In the genomic region with DNA sequence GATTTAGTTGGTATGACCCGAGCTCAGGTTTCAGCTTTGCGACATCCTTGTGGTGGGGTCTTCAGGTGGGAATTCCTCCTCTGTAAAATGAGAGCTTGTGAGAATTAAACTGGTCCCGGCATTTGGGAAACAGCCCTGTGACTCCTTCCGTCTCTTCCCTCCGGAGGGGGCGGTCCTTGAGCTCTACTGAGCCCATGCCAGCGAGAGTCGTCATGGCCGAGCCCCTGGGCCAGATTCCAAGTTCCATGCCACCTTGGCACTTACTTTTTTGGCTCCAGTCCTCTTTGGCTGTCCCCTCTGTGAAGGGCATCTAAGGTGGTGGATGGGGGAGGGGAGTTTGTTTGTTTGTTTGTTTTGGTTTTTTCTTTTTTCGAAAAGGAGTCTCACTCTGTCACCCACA, we compare ENCODE assay signal across 13 cellular contexts. TPM values are rescaled to one million over a fixed set of nuclear protein-coding genes. Genes with fewer than 3 reads are reported as not detected.
A peak's percentile ranks its signal among the peaks of the same experiment; 100 is the strongest.
DNase-seq lines count a peak whose midpoint lies in the region; ATAC-seq and TF ChIP-seq lines count a peak whose summit lies in the region.
"Had no signal": no experiment of that assay in that cellular context is flagged by ENCODE, and none has a peak within 500 bp of the region (broad histone marks: within the 10 kb centered on the region; RNA-seq: fewer than 3 reads in every experiment).

No MANE protein-coding gene starts in this region.

- ATAC-seq in HG03045 (IDR thresholded peaks at IDR 0.05; ENCODE audit: unreplicated experiment) (no peak), HG02870 (IDR thresholded peaks at IDR 0.05; ENCODE audit: unreplicated experiment) (no peak)
- ATAC-seq: activated T-cell treated with anti-CD3 and anti-CD28 coated beads, Interleukin-2, amount 50 U/mL, for 72 hours had no signal

- peaks cover 0 to 10% (median 5%) of the 10 kb centered on the region in 5 experiments for H3K9me3 Mint-ChIP-seq in brain
- H3K9me3 Mint-ChIP-seq: immature natural killer cell, nephron had no signal

- peaks cover 22 to 44% (median 37%) of the 10 kb centered on the region in 4 donors for H3K4me1 ChIP-seq in stomach

- no peaks in the 10 kb centered on the region for H3K27me3 ChIP-seq in stomach

- TF ChIP-seq CTCF in brain (conservative IDR thresholded peaks at IDR 0.05) (no peak), stomach (IDR thresholded peaks at IDR 0.05) (no peak)

- peak overlapping the region in 1 of 5 experiments; percentile 47 for H3K4me3 Mint-ChIP-seq in brain
- H3K4me3 Mint-ChIP-seq: activated T-cell treated with anti-CD3 and anti-CD28 coated beads, Interleukin-2, amount 50 U/mL, for 72 hours; CD14-positive monocyte; immature natural killer cell; nephron had no signal

- no peak for TF ChIP-seq POLR2A in stomach (IDR thresholded peaks at IDR 0.05)

- H3K36me3 ChIP-seq in stomach, result peaks cover 0 to 3% (median 0%) of the 10 kb centered on the region in 4 donors

- H3K9me3 ChIP-seq in stomach, result no peaks in the 10 kb centered on the region

- peaks cover 60% of the 10 kb centered on the region for H3K36me3 Mint-ChIP-seq in brain
- H3K36me3 Mint-ChIP-seq: CD14-positive monocyte, immature natural killer cell had no signal

- peak overlapping the region in 1 of 4 donors; percentile 24 for H3K4me3 ChIP-seq in stomach

- DNase-seq in M059J (ENCODE audit: low read depth) (peak; percentile 35), kidney tubule cell (ENCODE audit: low spot score) (peak; percentile 65), stomach (peak; percentile 88), NCI-H526 (lab: John Stamatoyannopoulos, UW) (no peak), NCI-H82 (lab: John Stamatoyannopoulos, UW) (no peak)
- DNase-seq: activated T-cell treated with anti-CD3 and anti-CD28 coated beads, Interleukin-2, amount 50 U/mL, for 72 hours; immature natural killer cell; MM.1S had no signal

- peak overlapping the region; percentile 70 to 86 (median 77) for H3K27ac ChIP-seq in stomach

- peak; percentile 69 for TF ChIP-seq EP300 in stomach (IDR thresholded peaks at IDR 0.05)

- intact Hi-C loops in stomach (cut with DNase I; ENCODE audit: low total_unique reads), result no loop called here

- peak overlapping the region; percentile 70 to 94 (median 89) for H3K27ac Mint-ChIP-seq in brain
- H3K27ac Mint-ChIP-seq: activated T-cell treated with anti-CD3 and anti-CD28 coated beads, Interleukin-2, amount 50 U/mL, for 72 hours; immature natural killer cell had no signal

- WGBS in stomach, 5 donors, result 30 to 48% (median 34%) methylated on average over 10 of the region's 10 CpGs

- H3K4me1 Mint-ChIP-seq in brain, result peaks cover 46% of the 10 kb centered on the region
- H3K4me1 Mint-ChIP-seq: CD14-positive monocyte, immature natural killer cell had no signal

- no peaks in the 10 kb centered on the region for H3K27me3 Mint-ChIP-seq in brain

RNA-seq across cellular contexts. Expression of gene GTF2IRD1, which starts 47.6 kb away (rescaled TPM):
- 7.3 and 16.9 TPM in 2 replicates for total RNA-seq in M059J (2014; rRNA removed; shearing (Covaris generic))
- polyA plus RNA-seq in brain (ENCODE audit: insufficient read depth, low read depth, low replicate concordance) (33.6 TPM), stomach (10 to 100 TPM in 1 of 3 donors, 1 to 10 TPM in 2; 8.0 to 41.1 (median 8.4) TPM)
- 10 to 100 TPM in 4 of 5 donors, 1 to 10 TPM in 1; 9.3 to 40.8 (median 19.6) TPM for total RNA-seq in stomach
- polyA plus RNA-seq: CD14-positive monocyte, immature natural killer cell had no signal

Comparison
In these comparisons a context has a peak if more than half of its experiments do, and no peak if none do; other contexts are left out.
1. DNase-seq: peak in M059J (single experiment), kidney tubule cell (single experiment) and stomach (single experiment); none in NCI-H526 (0 of 2) and NCI-H82 (single experiment).